ENCODE assay signal across 13 cellular contexts in genomic region chr20:843908-844307, GRCh38. TPM values are rescaled to one million over a fixed set of nuclear protein-coding genes. Genes with fewer than 3 reads are reported as not detected.
A peak's percentile ranks its signal among the peaks of the same experiment; 100 is the strongest.
DNase-seq lines count a peak whose midpoint lies in the region; ATAC-seq, FAIRE-seq and TF ChIP-seq lines count a peak whose summit lies in the region.
"Had no signal": no experiment of that assay in that cellular context is flagged by ENCODE, and none has a peak within 500 bp of the region (broad histone marks: within the 10 kb centered on the region; RNA-seq: fewer than 3 reads in every experiment).

No MANE protein-coding gene starts in this region.

- H3K9me3 ChIP-seq in GM12878 (replicated peaks; ENCODE audit: control insufficient read depth, insufficient read depth, low read length) (no peaks in the 10 kb centered on the region), mucosa of stomach (ENCODE audit: control insufficient read depth, low read length) (no peaks in the 10 kb centered on the region)
- H3K9me3 ChIP-seq: ovary had no signal

- H3K4me2 ChIP-seq in GM12878 (ENCODE audit: control insufficient read depth, insufficient read depth) = peak overlapping the region; percentile 33; the same call in 1 of the 2 replicates

- H2AFZ ChIP-seq in GM12878 (ENCODE audit: control insufficient read depth, low read depth, low read length) = no peak overlapping the region

- peaks cover 44% of the 10 kb centered on the region for H3K4me1 Mint-ChIP-seq in activated naive CD4-positive, alpha-beta T cell treated with anti-CD3 and anti-CD28 coated beads, Interleukin-2, amount 50 U/mL, for 24 hours
- H3K4me1 Mint-ChIP-seq in CD14-positive monocyte = peaks cover 69% of the 10 kb centered on the region

- no peak for TF ChIP-seq EP300 in GM12878 (IDR thresholded peaks at IDR 0.05; ENCODE audit: borderline replicate concordance in 1 of 2, control insufficient read depth in 1 of 2, low read depth in 2 of 2, low read length in 2 of 2)

- TF ChIP-seq RAD21 in GM12878 (IDR thresholded peaks at IDR 0.05; ENCODE audit: insufficient read depth, low read depth, low read length) = no peak

- no peak overlapping the region for H3K27ac ChIP-seq in GM12878 (ENCODE audit: control insufficient read depth, insufficient read depth)
- H3K27ac ChIP-seq: ovary had no signal

- TF ChIP-seq POLR2A in GM12878 (IDR thresholded peaks at IDR 0.05; ENCODE audit: low read depth, low read length) = no peak

- TF ChIP-seq CTCF in GM12878 (IDR thresholded peaks at IDR 0.05 in 2 of 3, conservative IDR thresholded peaks at IDR 0.05 in 1 of 3; ENCODE audit: control insufficient read depth in 2 of 3, extremely low read depth in 1 of 3, insufficient read depth in 1 of 3, low read depth in 3 of 3, low read length in 3 of 3) (no peak), CD14-positive monocyte (IDR thresholded peaks at IDR 0.05) (no peak)

- no peaks in the 10 kb centered on the region; the same call in 1 of the 2 replicates for H3K79me2 ChIP-seq in GM12878 (ENCODE audit: control insufficient read depth, insufficient read depth, low read length)

- no peaks in the 10 kb centered on the region for H3K9me3 Mint-ChIP-seq in activated naive CD4-positive, alpha-beta T cell treated with anti-CD3 and anti-CD28 coated beads, Interleukin-2, amount 50 U/mL, for 24 hours
- peaks cover 0 to 7% (median 2%) of the 10 kb centered on the region in 7 donors for H3K9me3 Mint-ChIP-seq in CD14-positive monocyte
- H3K9me3 Mint-ChIP-seq: activated B cell treated with CpG ODN at 0.5 μM for 24 hours; activated T-helper 2 cell treated with anti-CD3 and anti-CD28 coated beads, Interferon-gamma antibody, Interleukin-2, Interleukin-4, amounts not matched to agents 10 μg/mL and 5 μg/mL and 100 μg/mL, durations not matched to agents 14 hours and 24 hours and 36 hours had no signal

- H3K36me3 Mint-ChIP-seq in activated naive CD4-positive, alpha-beta T cell treated with anti-CD3 and anti-CD28 coated beads, Interleukin-2, amount 50 U/mL, for 24 hours = no peaks in the 10 kb centered on the region
- H3K36me3 Mint-ChIP-seq in CD14-positive monocyte = peaks cover 43 to 65% of the 10 kb centered on the region in 2 donors

- DNase-seq in activated naive CD4-positive, alpha-beta T cell treated with Interleukin-2 at 50 U/mL for 16 hours = no peak
- no peak for DNase-seq in GM12878 (ENCODE audit: low read depth, low spot score)
- peak; percentile 67 for DNase-seq in ureter (ENCODE audit: low spot score)
- no peak for DNase-seq in CD14-positive monocyte (ENCODE audit: low spot score)
- DNase-seq in NCI-H524 (lab: John Stamatoyannopoulos, UW) = no peak
- no peak for DNase-seq in NCI-H510A (lab: John Stamatoyannopoulos, UW)
- DNase-seq: cortex of kidney had no signal

- no peaks in the 10 kb centered on the region for H4K20me1 ChIP-seq in GM12878 (ENCODE audit: control insufficient read depth, insufficient read depth)

- H3K27ac Mint-ChIP-seq in activated naive CD4-positive, alpha-beta T cell treated with anti-CD3 and anti-CD28 coated beads, Interleukin-2, amount 50 U/mL, for 24 hours = no peak overlapping the region
- H3K27ac Mint-ChIP-seq in CD14-positive monocyte = peak overlapping the region in 2 of 7 donors; percentile 43 to 46
- H3K27ac Mint-ChIP-seq: activated T-helper 2 cell treated with anti-CD3 and anti-CD28 coated beads, Interferon-gamma antibody, Interleukin-2, Interleukin-4, amounts not matched to agents 10 μg/mL and 5 μg/mL and 100 μg/mL, durations not matched to agents 14 hours and 24 hours and 36 hours had no signal

- H3K36me3 ChIP-seq in GM12878 (ENCODE audit: control insufficient read depth in 2 of 2, insufficient read depth in 2 of 2, low read length in 1 of 2) (peaks cover 0 to 5% of the 10 kb centered on the region in 2 experiments; a peak in 2 of 4 replicates), mucosa of stomach (ENCODE audit: control insufficient read depth, insufficient read depth, low read length) (no peaks in the 10 kb centered on the region)
- H3K36me3 ChIP-seq: ovary had no signal

- peak overlapping the region; percentile 87 for H3K4me3 Mint-ChIP-seq in activated naive CD4-positive, alpha-beta T cell treated with anti-CD3 and anti-CD28 coated beads, Interleukin-2, amount 50 U/mL, for 24 hours
- peak overlapping the region in 1 of 2 donors; percentile 80 for H3K4me3 Mint-ChIP-seq in CD14-positive monocyte

- WGBS in GM12878 (ENCODE audit: insufficient coverage, insufficient replicate concordance, low lambda C conversion rate, missing lambda C conversion rate) = 65% methylated on average over 9 of the region's 9 CpGs

- H3K27me3 ChIP-seq in GM12878 (replicated peaks in 1 of 2; ENCODE audit: control insufficient read depth in 2 of 2, insufficient read depth in 2 of 2, low read length in 1 of 2) = no peaks in the 10 kb centered on the region
- H3K27me3 ChIP-seq in mucosa of stomach (ENCODE audit: control insufficient read depth, insufficient read depth, low read length) = no peaks in the 10 kb centered on the region
- H3K27me3 ChIP-seq: ovary had no signal

- no peak overlapping the region for H3K9ac ChIP-seq in GM12878 (ENCODE audit: control insufficient read depth, insufficient read depth, low read length)
- H3K9ac ChIP-seq in mucosa of stomach (ENCODE audit: low read length) = peak overlapping the region; percentile 39

- CTCF ChIA-PET in GM12878 (lab: Yijun Ruan, JAX) = no interaction called here

- POLR2A ChIA-PET in GM12878 (lab: Charles Lee) = interaction anchor here (2.5 kb wide), 1 partner anchor 11 kb away, joined by 13 read pairs; the partner anchor contains the start of gene FAM110A

- FAIRE-seq in GM12878 (lab: Jason Lieb, UNC) = no peak
- FAIRE-seq: frontal cortex had no signal

- H3K4me1 ChIP-seq in GM12878 (ENCODE audit: control insufficient read depth, insufficient read depth, low read length) = peaks cover 36% of the 10 kb centered on the region
- H3K4me1 ChIP-seq in mucosa of stomach (ENCODE audit: control insufficient read depth, insufficient read depth, low read length) = peaks cover 43% of the 10 kb centered on the region

- in situ Hi-C loops in GM12878 (cut with MboI) = no loop called here

- intact Hi-C loops in GM12878 (cut with micrococcal nuclease; ENCODE audit: unreplicated experiment) (no loop called here), CD14-positive monocyte (cut with micrococcal nuclease) (loop anchor here in 1 of 2 donors (5.0 kb wide), 1 partner anchor 38 kb away; no protein-coding TSS in a partner anchor)

- RAD21 ChIA-PET in GM12878 (lab: Charles Lee; ENCODE audit: unreplicated experiment) = interaction anchor here (0.6 to 2.5 kb wide), 2 partner anchors 10 to 799 kb away, joined by 3 to 16 read pairs; partner anchors contain the start of gene FAM110A

- H3K27me3 Mint-ChIP-seq in activated naive CD4-positive, alpha-beta T cell treated with anti-CD3 and anti-CD28 coated beads, Interleukin-2, amount 50 U/mL, for 24 hours = no peaks in the 10 kb centered on the region
- peaks cover 15 to 27% (median 20%) of the 10 kb centered on the region in 3 donors for H3K27me3 Mint-ChIP-seq in CD14-positive monocyte (ENCODE audit: low read depth in 3 of 3)
- H3K27me3 Mint-ChIP-seq: activated B cell treated with CpG ODN at 0.5 μM for 24 hours had no signal

- no peak for ATAC-seq in GM12878

- SMC1A ChIA-PET in GM12878 (lab: Charles Lee; ENCODE audit: uncharacterized antibody, unreplicated experiment) = no interaction called here

- H3K4me3 ChIP-seq in GM12878 (no peak overlapping the region), mucosa of stomach (ENCODE audit: low read length) (no peak overlapping the region)

- no TSS peak for BruUV-seq in GM12878 (replicated peaks; lab: Mats Ljungman, UMichigan)

TF ChIP-seq in GM12878, 131 proteins besides CTCF, POLR2A, EP300 and RAD21 (continues in another document):
- no peak for TF ChIP-seq CEBPZ (IDR thresholded peaks at IDR 0.05; ENCODE audit: low read depth, low read length)

RNA-seq across cellular contexts. Expression of gene FAM110A, which starts 10.4 kb away (rescaled TPM):
- 4.8 and 5.4 TPM in 2 replicates for total RNA-seq in GM12878 (2013; cell fraction: nucleolus; rRNA removed)
- total RNA-seq in GM12878 (2014; rRNA removed) (6.7 and 8.0 TPM in 2 replicates), GM12878 (2014; rRNA removed; fragmentation: Illumina TruSeq; extraction: Trizol) (1.8 and 2.5 TPM in 2 replicates), GM12878 (2021) (14.8 and 15.9 TPM in 2 replicates), ureter (35.1 TPM)
- 4.0 TPM for polyA plus RNA-seq in GM12878 (2011; ENCODE audit: low read depth)
- polyA plus RNA-seq in GM12878 (2011; rRNA removed) (2.7 and 6.8 TPM in 2 replicates), GM12878 (2014; fragmentation: Illumina TruSeq; extraction: Trizol) (4.3 and 4.7 TPM in 2 replicates), GM12878 (2014; fragmentation: Nextera tagmentation; extraction: Ambion mirVana) (1 to 10 TPM; 1.1 to 2.4 TPM), GM12878 (2014; rRNA removed) (12.8 and 13.5 TPM in 2 replicates), GM12878 (2016; fragmentation: Nextera tagmentation; extraction: Ambion mirVana) (10 to 100 TPM in 1 of 2 experiments, 1 to 10 TPM in 1; 8.8 to 11.5 TPM), CD14-positive monocyte (10 to 100 TPM; 13.8 to 27.8 TPM)
- 8.8 and 10.7 TPM in 2 replicates for polyA plus RNA-seq in GM12878 (2011; cell fraction: cytosol; rRNA removed)
- polyA plus RNA-seq in GM12878 (2011; cell fraction: nucleus; rRNA removed) = 8.9 and 13.4 TPM in 2 replicates
- polyA plus RNA-seq in GM12878 (2012) = 8.4 and 10.9 TPM in 2 replicates
- polyA minus RNA-seq in GM12878 (2011; rRNA and poly(A)+ RNA removed) = 2.8 and 6.3 TPM in 2 replicates
- polyA minus RNA-seq in GM12878 (2011; cell fraction: cytosol; rRNA and poly(A)+ RNA removed) = 3.8 and 4.9 TPM in 2 replicates
- 2.1 and 4.8 TPM in 2 replicates for polyA minus RNA-seq in GM12878 (2011; cell fraction: nucleus; rRNA and poly(A)+ RNA removed)
